9 cellular contexts compared by ENCODE assay signal in genomic region chr6:40148882-40149573, GRCh38.
A peak's percentile ranks its signal among the peaks of the same experiment; 100 is the strongest.
DNase-seq lines count a peak whose midpoint lies in the region; ATAC-seq, FAIRE-seq and TF ChIP-seq lines count a peak whose summit lies in the region.
"Had no signal": no experiment of that assay in that cellular context is flagged by ENCODE, and none has a peak within 500 bp of the region (broad histone marks: within the 10 kb centered on the region; RNA-seq: fewer than 3 reads in every experiment).

No MANE protein-coding gene starts in this region.

- H3K9me3 Mint-ChIP-seq in neural progenitor cell: no peaks in the 10 kb centered on the region

- no peak overlapping the region for H3K9ac ChIP-seq in neural progenitor cell

- no peak overlapping the region for H3K27ac Mint-ChIP-seq in neural progenitor cell

- H3K4me1 ChIP-seq in neural progenitor cell: no peaks in the 10 kb centered on the region

- H2AFZ ChIP-seq in neural progenitor cell (replicated peaks): no peak overlapping the region

- no peaks in the 10 kb centered on the region for H3K36me3 ChIP-seq in neural progenitor cell

- H3K9me3 ChIP-seq in neural progenitor cell (ENCODE audit: low read depth): no peaks in the 10 kb centered on the region

- H3K27ac ChIP-seq in neural progenitor cell: no peak overlapping the region
- H3K27ac ChIP-seq: SK-N-MC had no signal

- ATAC-seq in GM19438 (IDR thresholded peaks at IDR 0.05; ENCODE audit: low read depth, unreplicated experiment) (peak; percentile 97), HG02973 (IDR thresholded peaks at IDR 0.05; ENCODE audit: unreplicated experiment) (peak; percentile 98)

- no peaks in the 10 kb centered on the region for H4K20me1 ChIP-seq in neural progenitor cell (ENCODE audit: low read depth)

- H3K4me2 ChIP-seq in neural progenitor cell: no peak overlapping the region

- no peaks in the 10 kb centered on the region for H3K27me3 ChIP-seq in neural progenitor cell

- H3K36me3 Mint-ChIP-seq in neural progenitor cell: no peaks in the 10 kb centered on the region

- H3K4me3 Mint-ChIP-seq in neural progenitor cell: no peak overlapping the region

- no peaks in the 10 kb centered on the region for H3F3A ChIP-seq in neural progenitor cell (ENCODE audit: low read depth)

- no peak overlapping the region for H3K4me3 ChIP-seq in GM12864 (ENCODE audit: low read depth, low read length)
- H3K4me3 ChIP-seq in neural progenitor cell: no peak overlapping the region
- H3K4me3 ChIP-seq: SK-N-MC had no signal

- H3K79me2 ChIP-seq in neural progenitor cell (ENCODE audit: low read depth): no peaks in the 10 kb centered on the region

- TF ChIP-seq CTCF in GM12864 (IDR thresholded peaks at IDR 0.05; ENCODE audit: low read depth, low read length, missing control alignments): no peak
- no peak for TF ChIP-seq CTCF in neural progenitor cell (IDR thresholded peaks at IDR 0.05)

- no peaks in the 10 kb centered on the region for H3K4me1 Mint-ChIP-seq in neural progenitor cell

- H3K27me3 Mint-ChIP-seq in neural progenitor cell (ENCODE audit: insufficient read depth, low read depth): peaks cover 9% of the 10 kb centered on the region

- peak; percentile 40 for DNase-seq in GM12864 (ENCODE audit: low read depth)
- DNase-seq in NAMALWA (ENCODE audit: low spot score): peak; percentile 88
- DNase-seq in C1 segment of cervical spinal cord (lab: John Stamatoyannopoulos, UW): no peak
- DNase-seq in frontal cortex (ENCODE audit: low spot score in 2 of 2): no peak
- no peak for DNase-seq in NCI-H146 (lab: John Stamatoyannopoulos, UW)
- no peak for DNase-seq in neural progenitor cell (ENCODE audit: low spot score)

- FAIRE-seq in frontal cortex (lab: Jason Lieb, UNC): no peak

Comparison
In these comparisons a context has a peak if more than half of its experiments do, and no peak if none do; other contexts are left out.
1. DNase-seq: peak in GM12864 (single experiment) and NAMALWA (single experiment); none in C1 segment of cervical spinal cord (0 of 14), frontal cortex (0 of 2), NCI-H146 (single experiment) and neural progenitor cell (single experiment).